ENCODE assay signal across 1 cellular context in genomic region chr11:14617241-14618027, GRCh38.
TF ChIP-seq lines count a peak whose summit lies in the region.

No MANE protein-coding gene starts in this region.

TF ChIP-seq in HepG2, 621 proteins besides CTCF, POLR2A, EP300 and RAD21:
- TF ChIP-seq ZBTB33 (CRISPR knock-in tag; IDR thresholded peaks at IDR 0.05) = peak; percentile 45; the same call in 1 of the 2 replicates
- TF ChIP-seq FOSL2 (CRISPR knock-in tag; IDR thresholded peaks at IDR 0.05) = peak; percentile 68
- no peak for TF ChIP-seq ZNF891 (CRISPR knock-in tag; IDR thresholded peaks at IDR 0.05)
- TF ChIP-seq ZNF878 (CRISPR knock-in tag; IDR thresholded peaks at IDR 0.05) = no peak
- TF ChIP-seq SRSF1 (optimal IDR thresholded peaks at IDR 0.05; ENCODE audit: low read depth, low read length) = no peak
- TF ChIP-seq ZNF281 (CRISPR knock-in tag; IDR thresholded peaks at IDR 0.05; ENCODE audit: borderline replicate concordance) = no peak
- TF ChIP-seq, protein P1, sequence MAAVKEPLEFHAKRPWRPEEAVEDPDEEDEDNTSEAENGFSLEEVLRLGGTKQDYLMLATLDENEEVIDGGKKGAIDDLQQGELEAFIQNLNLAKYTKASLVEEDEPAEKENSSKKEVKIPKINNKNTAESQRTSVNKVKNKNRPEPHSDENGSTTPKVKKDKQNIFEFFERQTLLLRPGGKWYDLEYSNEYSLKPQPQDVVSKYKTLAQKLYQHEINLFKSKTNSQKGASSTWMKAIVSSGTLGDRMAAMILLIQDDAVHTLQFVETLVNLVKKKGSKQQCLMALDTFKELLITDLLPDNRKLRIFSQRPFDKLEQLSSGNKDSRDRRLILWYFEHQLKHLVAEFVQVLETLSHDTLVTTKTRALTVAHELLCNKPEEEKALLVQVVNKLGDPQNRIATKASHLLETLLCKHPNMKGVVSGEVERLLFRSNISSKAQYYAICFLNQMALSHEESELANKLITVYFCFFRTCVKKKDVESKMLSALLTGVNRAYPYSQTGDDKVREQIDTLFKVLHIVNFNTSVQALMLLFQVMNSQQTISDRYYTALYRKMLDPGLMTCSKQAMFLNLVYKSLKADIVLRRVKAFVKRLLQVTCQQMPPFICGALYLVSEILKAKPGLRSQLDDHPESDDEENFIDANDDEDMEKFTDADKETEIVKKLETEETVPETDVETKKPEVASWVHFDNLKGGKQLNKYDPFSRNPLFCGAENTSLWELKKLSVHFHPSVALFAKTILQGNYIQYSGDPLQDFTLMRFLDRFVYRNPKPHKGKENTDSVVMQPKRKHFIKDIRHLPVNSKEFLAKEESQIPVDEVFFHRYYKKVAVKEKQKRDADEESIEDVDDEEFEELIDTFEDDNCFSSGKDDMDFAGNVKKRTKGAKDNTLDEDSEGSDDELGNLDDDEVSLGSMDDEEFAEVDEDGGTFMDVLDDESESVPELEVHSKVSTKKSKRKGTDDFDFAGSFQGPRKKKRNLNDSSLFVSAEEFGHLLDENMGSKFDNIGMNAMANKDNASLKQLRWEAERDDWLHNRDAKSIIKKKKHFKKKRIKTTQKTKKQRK (IDR thresholded peaks at IDR 0.05; ENCODE audit: low read length) = no peak
- no peak for TF ChIP-seq TEAD3 (CRISPR knock-in tag; optimal IDR thresholded peaks at IDR 0.05; ENCODE audit: borderline replicate concordance)
